13 cellular contexts compared by ENCODE assay signal in genomic region chr1:111163363-111163762, GRCh38. TPM values are rescaled to one million over a fixed set of nuclear protein-coding genes. Genes with fewer than 3 reads are reported as not detected.
A peak's percentile ranks its signal among the peaks of the same experiment; 100 is the strongest.
DNase-seq lines count a peak whose midpoint lies in the region; ATAC-seq and TF ChIP-seq lines count a peak whose summit lies in the region.
"Had no signal": no experiment of that assay in that cellular context is flagged by ENCODE, and none has a peak within 500 bp of the region (broad histone marks: within the 10 kb centered on the region; RNA-seq: fewer than 3 reads in every experiment).

No MANE protein-coding gene starts in this region.

- H3K4me3 ChIP-seq in right atrium auricular region = no peak overlapping the region
- no peak overlapping the region for H3K4me3 ChIP-seq in spleen
- H3K4me3 ChIP-seq in hepatocyte = no peak overlapping the region
- H3K4me3 ChIP-seq: GM23248, HAP-1 had no signal

- no peak for DNase-seq in Right ventricle myocardium inferior (ENCODE audit: missing footprints)
- DNase-seq in right atrium auricular region (ENCODE audit: low spot score) = no peak
- DNase-seq in G401 (ENCODE audit: low spot score) = peak; percentile 75
- peak; percentile 67 for DNase-seq in cerebellar cortex (ENCODE audit: low spot score)
- DNase-seq in spleen = no peak
- DNase-seq in hepatocyte (ENCODE audit: low spot score) = no peak
- no peak for DNase-seq in SHP77 (lab: John Stamatoyannopoulos, UW)
- DNase-seq: BE2C; Caco-2; CD4-positive, alpha-beta T cell; GDM1; GM23248 had no signal

- H3K9me3 ChIP-seq in right atrium auricular region (no peaks in the 10 kb centered on the region), spleen (no peaks in the 10 kb centered on the region), hepatocyte (ENCODE audit: low read depth) (no peaks in the 10 kb centered on the region)
- H3K9me3 ChIP-seq: BE2C, Caco-2, HAP-1 had no signal

- H3K9me2 ChIP-seq in hepatocyte (replicated peaks; ENCODE audit: insufficient read depth) = no peaks in the 10 kb centered on the region

- 90 to 95% (median 93%) methylated on average over 4 of the region's 4 CpGs for WGBS in spleen, 5 donors
- WGBS in hepatocyte (ENCODE audit: low lambda C conversion rate, missing lambda C conversion rate) = 83% methylated on average over 4 of the region's 4 CpGs

- no peaks in the 10 kb centered on the region for H4K20me1 ChIP-seq in hepatocyte (ENCODE audit: insufficient read depth, poor library complexity, severe bottlenecking)

- H3K36me3 ChIP-seq in right atrium auricular region = peaks cover 36% of the 10 kb centered on the region
- peaks cover 0 to 92% (median 35%) of the 10 kb centered on the region in 6 donors for H3K36me3 ChIP-seq in spleen
- no peaks in the 10 kb centered on the region for H3K36me3 ChIP-seq in hepatocyte (replicated peaks; ENCODE audit: insufficient read depth, low read depth)

- TF ChIP-seq CTCF in right atrium auricular region (IDR thresholded peaks at IDR 0.05) = no peak
- no peak for TF ChIP-seq CTCF in spleen (IDR thresholded peaks at IDR 0.05 in 8 of 11, conservative IDR thresholded peaks at IDR 0.05 in 3 of 11)
- TF ChIP-seq CTCF in hepatocyte (IDR thresholded peaks at IDR 0.05; ENCODE audit: poor library complexity) = no peak

- H3K4me1 ChIP-seq in right atrium auricular region (no peaks in the 10 kb centered on the region), spleen (peaks cover 12 to 85% (median 54%) of the 10 kb centered on the region in 6 donors), hepatocyte (ENCODE audit: insufficient read depth) (peaks cover 10% of the 10 kb centered on the region)

- intact Hi-C loops in Right ventricle myocardium inferior (cut with DNase I) = no loop called here
- intact Hi-C loops in spleen (cut with DNase I; ENCODE audit: low total_unique reads) = no loop called here

- in situ Hi-C loops in G401 (cut with HindIII; ENCODE audit: low sequenced_read_pairs) = no loop called here

- no peak overlapping the region for H3K27ac ChIP-seq in right atrium auricular region
- peak overlapping the region in 6 of 8 donors; percentile 22 to 54 (median 38) for H3K27ac ChIP-seq in spleen
- no peak overlapping the region for H3K27ac ChIP-seq in hepatocyte
- H3K27ac ChIP-seq: GM23248 had no signal

- H3K79me2 ChIP-seq in hepatocyte = peaks cover 15% of the 10 kb centered on the region

- no peak overlapping the region for H2AFZ ChIP-seq in hepatocyte
- H2AFZ ChIP-seq: GM23248 had no signal

- no peak for TF ChIP-seq POLR2A in spleen (IDR thresholded peaks at IDR 0.05)

- ATAC-seq in Right ventricle myocardium inferior = peak; percentile 79

- no peaks in the 10 kb centered on the region for H3K27me3 ChIP-seq in right atrium auricular region
- H3K27me3 ChIP-seq in spleen (replicated peaks in 1 of 7) = no peaks in the 10 kb centered on the region
- H3K27me3 ChIP-seq in hepatocyte = no peaks in the 10 kb centered on the region
- H3K27me3 ChIP-seq: BE2C had no signal

- H3K4me2 ChIP-seq in hepatocyte = no peak overlapping the region

RNA-seq across cellular contexts. Expression of gene CEPT1, which starts 23.3 kb away (rescaled TPM):
- 15.5 TPM for total RNA-seq in Right ventricle myocardium inferior
- 10 to 100 TPM; 11.6 to 14.0 TPM for total RNA-seq in right atrium auricular region
- 23.4 and 23.8 TPM in 2 replicates for total RNA-seq in G401 (2014; rRNA removed; shearing (Covaris generic))
- total RNA-seq in spleen = 100 to 1,000 TPM in 4 of 7 donors, 10 to 100 TPM in 3; 90.9 to 140 (median 105) TPM
- polyA plus RNA-seq in spleen = 10 to 100 TPM; 61.1 to 69.2 (median 65.4) TPM
- total RNA-seq in hepatocyte = 49.0 and 51.7 TPM in 2 replicates
- 22.3 and 24.2 TPM in 2 replicates for polyA plus RNA-seq in hepatocyte

RNA-seq across cellular contexts. Expression of gene DRAM2, which starts 23.5 kb away (rescaled TPM):
- total RNA-seq in Right ventricle myocardium inferior (37.1 TPM), right atrium auricular region (10 to 100 TPM; 33.0 to 56.4 TPM), spleen (100 to 1,000 TPM in 3 of 7 donors, 10 to 100 TPM in 4; 64.0 to 188 (median 81.0) TPM), hepatocyte (67.6 and 96.1 TPM in 2 replicates)
- 25.1 and 45.0 TPM in 2 replicates for total RNA-seq in G401 (2014; rRNA removed; shearing (Covaris generic))
- polyA plus RNA-seq in spleen (100 to 1,000 TPM in 2 of 3 donors, 10 to 100 TPM in 1; 90.5 to 130 (median 105) TPM), hepatocyte (56.7 and 67.1 TPM in 2 replicates)

RNA-seq across cellular contexts. Expression of gene DENND2D, which starts 37.1 kb away (rescaled TPM):
- total RNA-seq in Right ventricle myocardium inferior (3.5 TPM), right atrium auricular region (1 to 10 TPM; 1.7 to 5.7 TPM), spleen (100 to 1,000 TPM; 127 to 182 (median 153) TPM), hepatocyte (7.3 and 7.6 TPM in 2 replicates)
- not detected in 2 replicates for total RNA-seq in G401 (2014; rRNA removed; shearing (Covaris generic))
- polyA plus RNA-seq in spleen (100 to 1,000 TPM in 2 of 3 donors, 10 to 100 TPM in 1; 90.3 to 106 (median 101) TPM), hepatocyte (8.3 and 14.3 TPM in 2 replicates)

Comparison
In these comparisons a context has a peak if more than half of its experiments do, and no peak if none do; other contexts are left out.
1. DNase-seq: peak in G401 (single experiment) and cerebellar cortex (single experiment); none in Right ventricle myocardium inferior (single experiment), right atrium auricular region (single experiment), spleen (single experiment), hepatocyte (single experiment) and SHP77 (0 of 2).
2. H3K27ac ChIP-seq: peak in spleen (6 of 8); none in right atrium auricular region (0 of 2) and hepatocyte (single experiment).
3. RNA of gene DENND2D, which starts 37.1 kb away (total RNA-seq): 127 to 182 TPM in spleen; 7.3 to 7.6 TPM in hepatocyte, 1.7 to 5.7 TPM in right atrium auricular region, 3.5 TPM in Right ventricle myocardium inferior (single experiment) and not detected in G401; every median in the first group is over 10 times any median in the second.